Comparison of ENCODE assay signal across 1 cellular context in genomic region chr19:8491574-8491973, GRCh38.
TF ChIP-seq lines count a peak whose summit lies in the region.

No MANE protein-coding gene starts in this region.

TF ChIP-seq in K562, 482 proteins besides CTCF, POLR2A, EP300 and RAD21:
- TF ChIP-seq ZFP36 (IDR thresholded peaks at IDR 0.05; ENCODE audit: low read depth, low read length, partially characterized antibody) (peak; percentile 81), PTBP1 (IDR thresholded peaks at IDR 0.05; ENCODE audit: low read depth, low read length) (0 out of 2 replicates have a peak, but pooled peaks have one; percentile 50), TFAP4 (CRISPR knock-in tag; IDR thresholded peaks at IDR 0.05; ENCODE audit: borderline replicate concordance) (peak; percentile 15; the same call in 1 of the 2 replicates), RBM25 (IDR thresholded peaks at IDR 0.05; ENCODE audit: low read depth, low read length, severe bottlenecking) (peak; percentile 82), ZNF668 (CRISPR knock-in tag; IDR thresholded peaks at IDR 0.05) (no peak), KDM1A (IDR thresholded peaks at IDR 0.05) (0 out of 4 replicates have a peak, but pooled peaks of 1 of the 2 experiments have one; percentile 17), MGA (IDR thresholded peaks at IDR 0.05) (0 out of 2 replicates have a peak, but pooled peaks have one; percentile 23), SNAPC5 (CRISPR knock-in tag; IDR thresholded peaks at IDR 0.05) (no peak), BCOR (IDR thresholded peaks at IDR 0.05) (0 out of 2 replicates have a peak, but pooled peaks have one; percentile 49), MAX (CRISPR knock-in tag; IDR thresholded peaks at IDR 0.05) (peak; percentile 49; the same call in 1 of the 2 replicates)
TF ChIP-seq in K562: peak in this region for 8.
